Comparison of ENCODE assay signal across 11 cellular contexts in genomic region chr17:59375858-59376257, GRCh38. TPM values are rescaled to one million over a fixed set of nuclear protein-coding genes. Genes with fewer than 3 reads are reported as not detected.
DNase-seq lines count a peak whose midpoint lies in the region; ATAC-seq, FAIRE-seq and TF ChIP-seq lines count a peak whose summit lies in the region.
"Had no signal": no experiment of that assay in that cellular context is flagged by ENCODE, and none has a peak within 500 bp of the region (broad histone marks: within the 10 kb centered on the region; RNA-seq: fewer than 3 reads in every experiment).

No MANE protein-coding gene starts in this region.

- no peak for FAIRE-seq in H54 (lab: Jason Lieb, UNC)

- H3K27me3 ChIP-seq in smooth muscle cell (ENCODE audit: low read depth) = no peaks in the 10 kb centered on the region

- H3K4me1 ChIP-seq in smooth muscle cell (ENCODE audit: low read depth) = peaks cover 27% of the 10 kb centered on the region

- no peak overlapping the region for H3K4me3 ChIP-seq in smooth muscle cell

- no peak overlapping the region for H3K4me2 ChIP-seq in smooth muscle cell
- H3K4me2 ChIP-seq: SK-N-SH had no signal

- peaks cover 13% of the 10 kb centered on the region for H3F3A ChIP-seq in smooth muscle cell (ENCODE audit: low read depth)

- H2AFZ ChIP-seq in smooth muscle cell (ENCODE audit: low read depth) = no peak overlapping the region

- H3K36me3 ChIP-seq in smooth muscle cell (ENCODE audit: low read depth) = no peaks in the 10 kb centered on the region

- DNase-seq in smooth muscle cell (lab: John Stamatoyannopoulos, UW; ENCODE audit: unreplicated experiment) (no peak), NAMALWA (ENCODE audit: low spot score) (no peak), H54 (ENCODE audit: insufficient read length, low spot score) (no peak)
- DNase-seq in activated CD4-positive, CD25-positive, alpha-beta regulatory T cell treated with anti-CD3 and anti-CD28 coated beads, Interleukin-2, amount 50 U/mL, for 72 hours = no peak
- DNase-seq: DMS53, KG1, SK-N-SH had no signal

- ATAC-seq in GM18499 (IDR thresholded peaks at IDR 0.05; ENCODE audit: insufficient read depth, unreplicated experiment) = peak; percentile 47
- ATAC-seq in GM21381 (IDR thresholded peaks at IDR 0.05; ENCODE audit: unreplicated experiment) = peak; percentile 59
- ATAC-seq: esophagus mucosa had no signal

- peak overlapping the region; percentile 81 for H3K27ac ChIP-seq in VCaP
- H3K27ac ChIP-seq in smooth muscle cell (ENCODE audit: low read depth) = peak overlapping the region; percentile 21

- TF ChIP-seq CTCF in VCaP (conservative IDR thresholded peaks at IDR 0.05) (no peak), smooth muscle cell (IDR thresholded peaks at IDR 0.05; ENCODE audit: borderline replicate concordance, insufficient read depth, poor library complexity, severe bottlenecking) (no peak)

- peaks cover 16% of the 10 kb centered on the region for H3K79me2 ChIP-seq in smooth muscle cell (ENCODE audit: low read depth)

- H4K20me1 ChIP-seq in smooth muscle cell (ENCODE audit: low read depth) = no peaks in the 10 kb centered on the region

- H3K9me3 ChIP-seq in smooth muscle cell (replicated peaks; ENCODE audit: low read depth) = no peaks in the 10 kb centered on the region
- H3K9me3 ChIP-seq: SK-N-SH had no signal

- no peak for TF ChIP-seq POLR2A in H54 (IDR thresholded peaks at IDR 0.05; ENCODE audit: low read depth, low read length)

- peak overlapping the region; percentile 17 for H3K9ac ChIP-seq in smooth muscle cell (ENCODE audit: low read depth)
- H3K9ac ChIP-seq: SK-N-SH had no signal

RNA-seq across cellular contexts. Expression of gene YPEL2, which starts 44.4 kb away (rescaled TPM):
- total RNA-seq in smooth muscle cell = 8.0 and 9.6 TPM in 2 replicates
- 4.0 and 8.2 TPM in 2 replicates for polyA plus RNA-seq in smooth muscle cell
